Comparison of ENCODE assay signal across 18 cellular contexts in genomic region chr5:148540636-148541035, GRCh38.
"Had no signal": no experiment of that assay in that cellular context is flagged by ENCODE, and none has a peak within 500 bp of the region (broad histone marks: within the 10 kb centered on the region; RNA-seq: fewer than 3 reads in every experiment).

No MANE protein-coding gene starts in this region.

- H3K9me3 ChIP-seq: adrenal gland, tibial artery had no signal

- H3K36me3 Mint-ChIP-seq: activated CD4-positive, alpha-beta memory T cell treated with anti-CD3 and anti-CD28 coated beads for 36 hours; activated naive CD4-positive, alpha-beta T cell treated with anti-CD3 and anti-CD28 coated beads, Interleukin-2, amount 50 U/mL, for 72 hours; immature natural killer cell had no signal

- H3K27me3 ChIP-seq: adrenal gland, esophagus squamous epithelium, tibial artery had no signal

- H3K4me1 Mint-ChIP-seq: immature natural killer cell had no signal

- DNase-seq: activated CD4-positive, alpha-beta memory T cell treated with anti-CD3 and anti-CD28 coated beads for 36 hours; activated CD4-positive, alpha-beta T cell treated with anti-CD3 and anti-CD28 coated beads for 4 hours; activated gamma-delta T cell treated with Interleukin-2 at 50 U/mL for 16 hours; activated T-cell treated with anti-CD3 and anti-CD28 coated beads for 4 hours; caudate nucleus; effector memory CD8-positive, alpha-beta T cell; esophagus squamous epithelium; immature natural killer cell; lower lobe of right lung; stimulated activated naive CD8-positive, alpha-beta T cell treated with anti-CD3 and anti-CD28 coated beads, Interleukin-15, Interleukin-2, amounts not matched to agents 100 U/mL and 50 U/mL, for 24 hours; substantia nigra; tibial artery had no signal

- H3K4me3 Mint-ChIP-seq: activated CD4-positive, alpha-beta memory T cell treated with anti-CD3 and anti-CD28 coated beads for 36 hours; activated T-helper 1 cell treated with anti-CD3 and anti-CD28 coated beads, Interleukin-12 subunit alpha, Interleukin-12 subunit beta, Interleukin-2, Interleukin-4 antibody, amounts not matched to agents 30 ng/mL and 10 ng/mL and 1 ng/mL, durations not matched to agents 14 hours and 24 hours and 36 hours; effector memory CD8-positive, alpha-beta T cell; immature natural killer cell; mesothelial cell of epicardium; T-helper 2 cell treated with Interferon-gamma antibody and Interleukin-4, amounts not matched to agents 5 μg/mL and 100 μg/mL, for 36 hours had no signal

- H3K27ac ChIP-seq: adrenal gland, esophagus squamous epithelium, lower lobe of right lung, tibial artery had no signal

- H3K4me3 ChIP-seq: adrenal gland, esophagus squamous epithelium, lower lobe of right lung, tibial artery had no signal

- H3K36me3 ChIP-seq: adrenal gland, esophagus squamous epithelium, lower lobe of right lung, tibial artery had no signal

- ATAC-seq: activated naive CD4-positive, alpha-beta T cell treated with anti-CD3 and anti-CD28 coated beads, Interleukin-2, amount 50 U/mL, for 72 hours; effector memory CD8-positive, alpha-beta T cell; lower lobe of right lung; stimulated activated naive CD8-positive, alpha-beta T cell treated with anti-CD3 and anti-CD28 coated beads, Interleukin-15, Interleukin-2, amounts not matched to agents 100 U/mL and 50 U/mL, for 24 hours had no signal

- H3K27ac Mint-ChIP-seq: activated CD4-positive, alpha-beta memory T cell treated with anti-CD3 and anti-CD28 coated beads for 36 hours; activated naive CD4-positive, alpha-beta T cell treated with anti-CD3 and anti-CD28 coated beads, Interleukin-2, amount 50 U/mL, for 72 hours; activated T-helper 1 cell treated with anti-CD3 and anti-CD28 coated beads, Interleukin-12 subunit alpha, Interleukin-12 subunit beta, Interleukin-2, Interleukin-4 antibody, amounts not matched to agents 30 ng/mL and 10 ng/mL and 1 ng/mL, durations not matched to agents 14 hours and 24 hours and 36 hours; effector memory CD8-positive, alpha-beta T cell; immature natural killer cell; mesothelial cell of epicardium; progenitor cell of endocrine pancreas; T-helper 2 cell treated with Interferon-gamma antibody and Interleukin-4, amounts not matched to agents 5 μg/mL and 100 μg/mL, for 36 hours had no signal

- H3K4me1 ChIP-seq: adrenal gland, esophagus squamous epithelium, lower lobe of right lung, tibial artery had no signal

- H3K9me3 Mint-ChIP-seq: activated T-helper 1 cell treated with anti-CD3 and anti-CD28 coated beads, Interleukin-12 subunit alpha, Interleukin-12 subunit beta, Interleukin-2, Interleukin-4 antibody, amounts not matched to agents 30 ng/mL and 10 ng/mL and 1 ng/mL, durations not matched to agents 14 hours and 24 hours and 36 hours; effector memory CD8-positive, alpha-beta T cell; T-helper 2 cell treated with Interferon-gamma antibody and Interleukin-4, amounts not matched to agents 5 μg/mL and 100 μg/mL, for 36 hours had no signal
